14 cellular contexts compared by ENCODE assay signal in genomic region chr20:19775353-19776201, GRCh38. TPM values are rescaled to one million over a fixed set of nuclear protein-coding genes. Genes with fewer than 3 reads are reported as not detected.
A peak's percentile ranks its signal among the peaks of the same experiment; 100 is the strongest.
DNase-seq lines count a peak whose midpoint lies in the region; ATAC-seq, FAIRE-seq and TF ChIP-seq lines count a peak whose summit lies in the region.
"Had no signal": no experiment of that assay in that cellular context is flagged by ENCODE, and none has a peak within 500 bp of the region (broad histone marks: within the 10 kb centered on the region; RNA-seq: fewer than 3 reads in every experiment).

No MANE protein-coding gene starts in this region.

- no peak overlapping the region for H3K4me3 ChIP-seq in heart right ventricle
- H3K4me3 ChIP-seq in vagina, result no peak overlapping the region
- H3K4me3 ChIP-seq: lung, PC-9 had no signal

- DNase-seq in heart right ventricle (no peak), cardiac septum (ENCODE audit: low spot score) (no peak), fibroblast of peridontal ligament (ENCODE audit: extremely low read depth) (peak; percentile 33), mucosa of gallbladder (ENCODE audit: low spot score) (peak; percentile 18), vagina (ENCODE audit: extremely low spot score in 2 of 2) (no peak), urothelium cell line (ENCODE audit: low spot score) (no peak), A172 (ENCODE audit: low spot score) (no peak), foreskin melanocyte (no peak)
- DNase-seq: NCI-H1092 had no signal

- ATAC-seq in heart right ventricle, result peak in 5 of 8 donors; percentile 27 to 62 (median 60)

- no peak for FAIRE-seq in urothelium cell line (lab: Jason Lieb, UNC)
- FAIRE-seq: D721Med had no signal

- peaks cover 32 to 95% (median 74%) of the 10 kb centered on the region in 9 donors for H3K4me1 ChIP-seq in heart right ventricle
- H3K4me1 ChIP-seq in vagina, result peaks cover 45% of the 10 kb centered on the region

- H3K27me3 ChIP-seq in heart right ventricle, result no peaks in the 10 kb centered on the region
- H3K27me3 ChIP-seq in vagina, result no peaks in the 10 kb centered on the region

- intact Hi-C loops in heart right ventricle (cut with DNase I) (loop anchor here in 2 of 10 donors (5.0 to 10.0 kb wide), 2 partner anchors 81 to 222 kb away; no protein-coding TSS in a partner anchor), cardiac septum (cut with DNase I) (no loop called here), vagina (cut with DNase I) (no loop called here)

- no peaks in the 10 kb centered on the region for H3K9me3 ChIP-seq in heart right ventricle
- H3K9me3 ChIP-seq in vagina, result no peaks in the 10 kb centered on the region

- TF ChIP-seq POLR2A in vagina (IDR thresholded peaks at IDR 0.05), result no peak

- WGBS in heart right ventricle, 2 donors, result 73 to 77% methylated on average over 7 of the region's 7 CpGs

- H3K36me3 ChIP-seq in heart right ventricle, result peaks cover 0 to 16% (median 0%) of the 10 kb centered on the region in 9 donors
- H3K36me3 ChIP-seq in vagina, result no peaks in the 10 kb centered on the region

- no peak for TF ChIP-seq CTCF in heart right ventricle (IDR thresholded peaks at IDR 0.05)
- no peak for TF ChIP-seq CTCF in vagina (IDR thresholded peaks at IDR 0.05)

- H3K27ac ChIP-seq in heart right ventricle (peak overlapping the region in 9 of 10 donors; percentile 8 to 71 (median 57)), vagina (peak overlapping the region; percentile 47)
- H3K27ac ChIP-seq: PC-9 had no signal

RNA-seq across cellular contexts. Expression of gene RIN2, which starts 17.5 kb away (rescaled TPM):
- total RNA-seq in heart right ventricle (10 to 100 TPM; 42.4 to 66.2 (median 60.6) TPM), cardiac septum (63.9 TPM), mucosa of gallbladder (88.7 TPM), vagina (86.9 TPM)
- 10 to 100 TPM in 1 of 2 donors, 1 to 10 TPM in 1; 9.0 to 22.3 TPM for polyA plus RNA-seq in heart right ventricle
- 22.4 and 29.3 TPM in 2 replicates for total RNA-seq in A172 (2014; rRNA removed; shearing (Covaris generic))
- total RNA-seq: activated T-helper 2 cell treated with anti-CD3 and anti-CD28 coated beads, Interferon-gamma antibody, Interleukin-2, Interleukin-4, amounts not matched to agents 10 μg/mL and 5 μg/mL and 100 μg/mL, durations not matched to agents 14 hours and 24 hours and 36 hours; T-helper 2 cell treated with Interferon-gamma antibody and Interleukin-4, amounts not matched to agents 100 ng/mL and 5 ng/mL, for 36 hours had no signal

Comparison
In these comparisons a context has a peak if more than half of its experiments do, and no peak if none do; other contexts are left out.
1. DNase-seq: peak in fibroblast of peridontal ligament (single experiment) and mucosa of gallbladder (single experiment); none in heart right ventricle (0 of 2), cardiac septum (single experiment), vagina (0 of 2), urothelium cell line (single experiment), A172 (single experiment) and foreskin melanocyte (single experiment).